1 cellular context compared by ENCODE assay signal in genomic region chr1:151165738-151166505, GRCh38.
A peak's percentile ranks its signal among the peaks of the same experiment; 100 is the strongest.
TF ChIP-seq lines count a peak whose summit lies in the region.

Gene LYSMD1 (minus strand): TSS chr1:151165902. CDS start chr1:151165258, 644 bp downstream.
Gene SCNM1 (plus strand): TSS chr1:151166144. CDS start chr1:151166153, 9 bp downstream.

TF ChIP-seq in K562, 482 proteins besides CTCF, POLR2A, EP300 and RAD21 (continued from another document and continues in another):
- TF ChIP-seq ZMIZ1 (IDR thresholded peaks at IDR 0.05; ENCODE audit: low read depth in 2 of 2, low read length in 2 of 2): no peak
- no peak for TF ChIP-seq GABPB2 (CRISPR knock-in tag; conservative IDR thresholded peaks at IDR 0.05)
- no peak for TF ChIP-seq STAT5B (CRISPR knock-in tag; IDR thresholded peaks at IDR 0.05)
- no peak for TF ChIP-seq FOXO4 (CRISPR knock-in tag; IDR thresholded peaks at IDR 0.05)
- TF ChIP-seq GATA2 (CRISPR knock-in tag; IDR thresholded peaks at IDR 0.05): no peak
- TF ChIP-seq ZNF395 (CRISPR knock-in tag; IDR thresholded peaks at IDR 0.05): peak; percentile 97
- TF ChIP-seq TARDBP (IDR thresholded peaks at IDR 0.05): peak; percentile 90
- TF ChIP-seq CREB3L1 (IDR thresholded peaks at IDR 0.05; ENCODE audit: borderline replicate concordance, low read depth): peak; percentile 96
- peak; percentile 81; the same call in 1 of the 2 replicates for TF ChIP-seq ZNF584 (CRISPR knock-in tag; IDR thresholded peaks at IDR 0.05; ENCODE audit: low read depth)
- TF ChIP-seq ZNF511 (CRISPR knock-in tag; IDR thresholded peaks at IDR 0.05): no peak
- TF ChIP-seq ZNF280A (IDR thresholded peaks at IDR 0.05; ENCODE audit: low read depth, partially characterized antibody): no peak
- TF ChIP-seq SIX5 (IDR thresholded peaks at IDR 0.05; ENCODE audit: borderline replicate concordance in 1 of 2, insufficient read depth in 1 of 2, low read depth in 1 of 2, low read length in 2 of 2): peak; percentile 99
- peak; percentile 87 for TF ChIP-seq C11orf30 (IDR thresholded peaks at IDR 0.05; ENCODE audit: low read depth)
- TF ChIP-seq PKNOX1 (IDR thresholded peaks at IDR 0.05): peak; percentile 48
- TF ChIP-seq MTA2 (IDR thresholded peaks at IDR 0.05; ENCODE audit: low read depth): no peak
- no peak for TF ChIP-seq ZFPM2 (CRISPR knock-in tag; IDR thresholded peaks at IDR 0.05)
- TF ChIP-seq BRD4 (IDR thresholded peaks at IDR 0.05): no peak
- no peak for TF ChIP-seq RFX7 (CRISPR knock-in tag; IDR thresholded peaks at IDR 0.05)
- TF ChIP-seq REST (CRISPR knock-in tag; IDR thresholded peaks at IDR 0.05; ENCODE audit: low read depth): no peak
- TF ChIP-seq THRAP3 (IDR thresholded peaks at IDR 0.05; ENCODE audit: borderline replicate concordance): no peak
- TF ChIP-seq NEUROD1 (IDR thresholded peaks at IDR 0.05; ENCODE audit: borderline replicate concordance, low read depth, low read length, partially characterized antibody): peak; percentile 90
- TF ChIP-seq ZBTB2 (IDR thresholded peaks at IDR 0.05): 0 out of 2 replicates have a peak, but pooled peaks have one; percentile 7
- TF ChIP-seq BCOR (IDR thresholded peaks at IDR 0.05): no peak
- TF ChIP-seq HMBOX1 (IDR thresholded peaks at IDR 0.05): no peak
- TF ChIP-seq COPS2 (conservative IDR thresholded peaks at IDR 0.05): no peak
- TF ChIP-seq ZNF431 (CRISPR knock-in tag; IDR thresholded peaks at IDR 0.05): no peak
- TF ChIP-seq HCFC1 (IDR thresholded peaks at IDR 0.05; ENCODE audit: low read depth, low read length): peak; percentile 99
- TF ChIP-seq CHD4 (IDR thresholded peaks at IDR 0.05; ENCODE audit: insufficient read depth, insufficient replicate concordance, low read depth, low read length, poor library complexity, severe bottlenecking): no peak
- no peak for TF ChIP-seq STAG1 (CRISPR knock-in tag; IDR thresholded peaks at IDR 0.05; ENCODE audit: borderline replicate concordance)
- TF ChIP-seq UBTF (IDR thresholded peaks at IDR 0.05; ENCODE audit: borderline replicate concordance in 1 of 2, low read depth in 2 of 2, low read length in 2 of 2): 0 out of 4 replicates have a peak, but pooled peaks have one; percentile 32 to 44
- no peak for TF ChIP-seq ZNF75A (CRISPR knock-in tag; IDR thresholded peaks at IDR 0.05)
